12 cellular contexts compared by ENCODE assay signal in the genomic region with DNA sequence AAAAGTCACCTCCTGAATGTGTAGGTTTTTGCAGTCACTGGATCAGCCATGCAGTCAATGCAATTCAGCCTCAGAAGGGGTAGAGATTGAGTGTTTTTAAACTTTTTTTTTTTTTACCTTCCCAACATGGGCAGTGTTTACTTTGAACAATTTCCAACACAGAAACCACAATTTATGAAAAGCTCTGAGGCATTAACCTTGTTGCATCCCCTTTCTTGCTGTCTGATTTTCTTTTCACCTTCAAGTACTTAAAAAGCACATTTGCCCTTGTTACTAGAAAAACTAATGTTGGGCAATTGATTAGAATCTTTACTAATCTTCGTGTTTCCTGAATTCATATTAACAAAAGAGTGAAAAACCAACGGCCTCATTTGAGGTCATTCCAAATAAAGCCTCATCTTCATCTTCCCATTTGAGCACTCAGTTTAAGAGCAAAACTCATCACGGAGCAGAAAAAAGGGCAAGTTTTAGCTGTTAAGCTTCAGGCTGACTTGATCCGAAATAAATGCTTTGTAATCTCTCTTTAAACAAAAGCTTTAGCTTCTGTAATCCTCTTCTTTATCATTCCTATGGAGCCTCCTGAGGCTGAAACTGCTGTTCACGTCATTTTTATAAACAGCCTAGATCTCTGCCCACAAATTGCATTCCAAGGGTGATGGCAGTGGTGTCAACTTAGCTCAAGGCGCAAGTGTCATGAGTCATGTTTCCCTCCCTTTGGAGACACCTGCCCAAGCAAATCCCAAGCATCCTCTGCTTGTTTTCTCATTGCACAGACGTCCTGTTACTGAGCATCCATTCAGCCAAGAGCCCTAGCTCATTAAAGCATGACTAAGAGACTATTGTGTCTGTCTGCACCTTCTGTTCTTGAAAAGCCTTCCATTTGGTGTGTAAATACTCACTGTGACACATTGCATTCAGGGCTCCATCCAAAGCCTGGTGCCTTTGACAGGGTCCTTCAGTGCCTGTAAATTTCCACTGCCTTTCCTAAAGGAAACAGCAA.
DNase-seq lines count a peak whose midpoint lies in the region; ATAC-seq and TF ChIP-seq lines count a peak whose summit lies in the region.
"Had no signal": no experiment of that assay in that cellular context is flagged by ENCODE, and none has a peak within 500 bp of the region (broad histone marks: within the 10 kb centered on the region; RNA-seq: fewer than 3 reads in every experiment).

No MANE protein-coding gene starts in this region.

- POLR2A ChIA-PET in RWPE1 (lab: Yijun Ruan, JAX; ENCODE audit: low non-redundant PET), result no interaction called here

- H3K36me3 Mint-ChIP-seq in activated naive CD8-positive, alpha-beta T cell treated with anti-CD3 and anti-CD28 coated beads for 36 hours, result no peaks in the 10 kb centered on the region
- H3K36me3 Mint-ChIP-seq in T-helper 2 cell treated with Interferon-gamma antibody and Interleukin-4, amounts not matched to agents 5 μg/mL and 100 μg/mL, for 36 hours (ENCODE audit: low read depth), result no peaks in the 10 kb centered on the region

- peak overlapping the region; percentile 89 for H3K27ac ChIP-seq in RWPE1
- H3K27ac ChIP-seq: C4-2B had no signal

- H3K27ac Mint-ChIP-seq in activated naive CD8-positive, alpha-beta T cell treated with anti-CD3 and anti-CD28 coated beads for 36 hours, result no peak overlapping the region
- H3K27ac Mint-ChIP-seq in T-helper 2 cell treated with Interferon-gamma antibody and Interleukin-4, amounts not matched to agents 5 μg/mL and 100 μg/mL, for 36 hours, result no peak overlapping the region
- H3K27ac Mint-ChIP-seq: activated naive CD8-positive, alpha-beta T cell treated with anti-CD3 and anti-CD28 coated beads, Interleukin-2, amount 50 U/mL, for 24 hours had no signal

- H3K4me3 ChIP-seq in kidney epithelial cell (ENCODE audit: low read depth, low read length), result no peak overlapping the region

- no peaks in the 10 kb centered on the region for H3K27me3 Mint-ChIP-seq in activated naive CD8-positive, alpha-beta T cell treated with anti-CD3 and anti-CD28 coated beads for 36 hours
- no peaks in the 10 kb centered on the region for H3K27me3 Mint-ChIP-seq in T-helper 2 cell treated with Interferon-gamma antibody and Interleukin-4, amounts not matched to agents 5 μg/mL and 100 μg/mL, for 36 hours (ENCODE audit: low read depth)

- ATAC-seq in GM21825 (IDR thresholded peaks at IDR 0.05; ENCODE audit: unreplicated experiment), result no peak
- ATAC-seq in HG02970 (IDR thresholded peaks at IDR 0.05; ENCODE audit: low FRiP score, unreplicated experiment), result no peak
- ATAC-seq: activated naive CD8-positive, alpha-beta T cell treated with anti-CD3 and anti-CD28 coated beads, Interleukin-2, amount 50 U/mL, for 24 hours had no signal

- peak; percentile 91 for DNase-seq in DMS153 treated with DMSO at 0.1 percent for 48 hours (lab: John Stamatoyannopoulos, UW; ENCODE audit: unreplicated experiment)
- DNase-seq in NCI-H1694 (lab: John Stamatoyannopoulos, UW), result peak; percentile 56
- peak; percentile 85 for DNase-seq in RWPE1 (ENCODE audit: low spot score)
- peak; percentile 97 for DNase-seq in kidney epithelial cell (ENCODE audit: low read depth)
- no peak for DNase-seq in activated naive CD8-positive, alpha-beta T cell treated with anti-CD3 and anti-CD28 coated beads for 36 hours
- no peak for DNase-seq in T-helper 2 cell treated with Interferon-gamma antibody and Interleukin-4, amounts not matched to agents 5 μg/mL and 100 μg/mL, for 36 hours (ENCODE audit: low spot score)
- DNase-seq: activated naive CD8-positive, alpha-beta T cell treated with anti-CD3 and anti-CD28 coated beads, Interleukin-2, amount 50 U/mL, for 24 hours; nucleus accumbens; stimulated activated CD8-positive, alpha-beta memory T cell treated with anti-CD3 and anti-CD28 coated beads, Interleukin-4, amount 100 ng/mL, for 48 hours had no signal

- H3K4me1 Mint-ChIP-seq in activated naive CD8-positive, alpha-beta T cell treated with anti-CD3 and anti-CD28 coated beads for 36 hours, result no peaks in the 10 kb centered on the region
- no peaks in the 10 kb centered on the region for H3K4me1 Mint-ChIP-seq in T-helper 2 cell treated with Interferon-gamma antibody and Interleukin-4, amounts not matched to agents 5 μg/mL and 100 μg/mL, for 36 hours (ENCODE audit: low read depth)
- H3K4me1 Mint-ChIP-seq: activated naive CD8-positive, alpha-beta T cell treated with anti-CD3 and anti-CD28 coated beads, Interleukin-2, amount 50 U/mL, for 24 hours had no signal

- no peak for TF ChIP-seq CTCF in RWPE1 (conservative IDR thresholded peaks at IDR 0.05; ENCODE audit: low read depth)
- no peak for TF ChIP-seq CTCF in kidney epithelial cell (IDR thresholded peaks at IDR 0.05; ENCODE audit: insufficient read depth, low read length, poor library complexity, severe bottlenecking)

- H3K27me3 ChIP-seq in kidney epithelial cell (ENCODE audit: control insufficient read depth, insufficient read depth, low read length), result no peaks in the 10 kb centered on the region

- no peak overlapping the region for H3K4me3 Mint-ChIP-seq in activated naive CD8-positive, alpha-beta T cell treated with anti-CD3 and anti-CD28 coated beads for 36 hours
- H3K4me3 Mint-ChIP-seq in T-helper 2 cell treated with Interferon-gamma antibody and Interleukin-4, amounts not matched to agents 5 μg/mL and 100 μg/mL, for 36 hours, result no peak overlapping the region
- H3K4me3 Mint-ChIP-seq: activated naive CD8-positive, alpha-beta T cell treated with anti-CD3 and anti-CD28 coated beads, Interleukin-2, amount 50 U/mL, for 24 hours had no signal

- no peaks in the 10 kb centered on the region for H3K36me3 ChIP-seq in kidney epithelial cell (ENCODE audit: control insufficient read depth, insufficient read depth, low read length)

- H3K9me3 Mint-ChIP-seq in activated naive CD8-positive, alpha-beta T cell treated with anti-CD3 and anti-CD28 coated beads for 36 hours, result peaks cover 2% of the 10 kb centered on the region
- H3K9me3 Mint-ChIP-seq in T-helper 2 cell treated with Interferon-gamma antibody and Interleukin-4, amounts not matched to agents 5 μg/mL and 100 μg/mL, for 36 hours, result no peaks in the 10 kb centered on the region

- CTCF ChIA-PET in RWPE1 (lab: Yijun Ruan, JAX), result interaction anchor here (0.6 kb wide), 3 partner anchors 30 to 37 kb away, joined by 3 to 4 read pairs (median 3); no protein-coding TSS in a partner anchor

Comparison
In these comparisons a context has a peak if more than half of its experiments do, and no peak if none do; other contexts are left out.
1. DNase-seq: peak in DMS153 treated with DMSO at 0.1 percent for 48 hours (single experiment), NCI-H1694 (single experiment), RWPE1 (single experiment) and kidney epithelial cell (single experiment); none in activated naive CD8-positive, alpha-beta T cell treated with anti-CD3 and anti-CD28 coated beads for 36 hours (single experiment) and T-helper 2 cell treated with Interferon-gamma antibody and Interleukin-4, amounts not matched to agents 5 μg/mL and 100 μg/mL, for 36 hours (single experiment).